32 cellular contexts compared by ENCODE assay signal in the genomic region with DNA sequence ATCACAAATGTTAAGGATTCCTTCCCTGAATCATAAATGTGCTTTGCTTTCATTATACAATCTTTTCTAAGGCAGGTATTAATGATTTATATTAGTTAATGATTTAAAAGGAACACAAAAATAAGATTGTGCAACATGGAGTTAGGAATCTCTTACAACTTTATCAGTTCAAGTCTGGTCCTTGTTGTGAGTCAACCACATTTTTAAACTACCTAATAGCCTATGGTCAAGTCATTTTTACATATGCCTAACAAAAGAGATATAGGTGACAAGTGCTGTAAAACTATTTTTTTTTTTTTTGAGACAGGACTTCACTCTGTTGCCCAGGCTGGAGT. TPM values are rescaled to one million over a fixed set of nuclear protein-coding genes. Genes with fewer than 3 reads are reported as not detected.
A peak's percentile ranks its signal among the peaks of the same experiment; 100 is the strongest.
DNase-seq lines count a peak whose midpoint lies in the region; ATAC-seq, FAIRE-seq and TF ChIP-seq lines count a peak whose summit lies in the region.
"Had no signal": no experiment of that assay in that cellular context is flagged by ENCODE, and none has a peak within 500 bp of the region (broad histone marks: within the 10 kb centered on the region; RNA-seq: fewer than 3 reads in every experiment).

No MANE protein-coding gene starts in this region.

- H3K4me1 ChIP-seq in heart right ventricle, result peaks cover 0 to 23% (median 7%) of the 10 kb centered on the region in 9 donors
- H3K4me1 ChIP-seq in hepatocyte (ENCODE audit: insufficient read depth), result peaks cover 20% of the 10 kb centered on the region
- peaks cover 12% of the 10 kb centered on the region for H3K4me1 ChIP-seq in mesodermal cell (ENCODE audit: control insufficient read depth, insufficient read depth, low read length, poor library complexity, severe bottlenecking)
- H3K4me1 ChIP-seq: sigmoid colon had no signal

- DNase-seq in heart right ventricle (no peak), left ventricle myocardium superior (no peak), hepatocyte (ENCODE audit: low spot score) (no peak), epidermal melanocyte (ENCODE audit: insufficient read length, low spot score) (no peak), GM19239 (ENCODE audit: insufficient read length, low spot score) (no peak), dedifferentiated amniotic fluid mesenchymal stem cell (ENCODE audit: extremely low spot score) (no peak)
- DNase-seq: 8988T; activated CD4-positive, alpha-beta T cell treated with anti-CD3 and anti-CD28 coated beads, Interleukin-2, amount 50 U/mL, for 4 hours; activated CD8-positive, alpha-beta memory T cell treated with anti-CD3 and anti-CD28 coated beads, Interleukin-2, amount 10 ng/mL, durations not matched to agents 7 days and 5 days; activated T-cell treated with anti-CD3 and anti-CD28 coated beads, Interleukin-2, amount 50 U/mL, for 4 hours; caudate nucleus; cortex of kidney; endodermal cell; foreskin melanocyte; GOT3; MM.1S; naive thymus-derived CD8-positive, alpha-beta T cell; NCI-H1417; NCI-H2081; NCI-H526; PC-3; SHP77; sigmoid colon; stimulated activated CD4-positive, alpha-beta T cell treated with anti-CD3 and anti-CD28 coated beads, Interleukin-15, amount 100 ng/mL, for 24 hours; substantia nigra; T-helper 2 cell; upper lobe of right lung had no signal

- TF ChIP-seq CTCF in heart right ventricle (IDR thresholded peaks at IDR 0.05) (no peak), hepatocyte (IDR thresholded peaks at IDR 0.05; ENCODE audit: poor library complexity) (no peak)

- intact Hi-C loops in heart right ventricle (cut with DNase I) (loop anchor here in 1 of 10 donors (10.0 kb wide), 1 partner anchor 470 kb away; no protein-coding TSS in a partner anchor), left ventricle myocardium superior (cut with micrococcal nuclease) (no loop called here)

- no peaks in the 10 kb centered on the region for H3K79me2 ChIP-seq in hepatocyte

- H3K4me3 ChIP-seq in heart right ventricle, result no peak overlapping the region
- no peak overlapping the region for H3K4me3 ChIP-seq in hepatocyte
- no peak overlapping the region for H3K4me3 ChIP-seq in mesodermal cell (ENCODE audit: extremely low read depth, insufficient read depth, low read length, poor library complexity, severe bottlenecking)
- H3K4me3 ChIP-seq: sigmoid colon, upper lobe of right lung had no signal

- H3K27ac ChIP-seq in heart right ventricle (peak overlapping the region in 8 of 10 donors; percentile 2 to 71 (median 51)), hepatocyte (peak overlapping the region; percentile 70), mesodermal cell (ENCODE audit: low read depth, low read length, severe bottlenecking) (peak overlapping the region; percentile 67)
- H3K27ac ChIP-seq: KMS-11, sigmoid colon, upper lobe of right lung had no signal

- H4K20me1 ChIP-seq in hepatocyte (ENCODE audit: insufficient read depth, poor library complexity, severe bottlenecking), result no peaks in the 10 kb centered on the region

- no peak overlapping the region for H2AFZ ChIP-seq in hepatocyte

- peak overlapping the region; percentile 56 for H3K4me2 ChIP-seq in hepatocyte
- H3K4me2 ChIP-seq: KMS-11 had no signal

- ATAC-seq in heart right ventricle, result no peak
- no peak for ATAC-seq in left ventricle myocardium superior
- ATAC-seq in HG02588 (IDR thresholded peaks at IDR 0.05; ENCODE audit: unreplicated experiment), result no peak
- ATAC-seq: activated CD4-positive, CD25-positive, alpha-beta regulatory T cell treated with anti-CD3 and anti-CD28 coated beads, Interleukin-2, amount 50 U/mL, for 24 hours; activated CD8-positive, alpha-beta memory T cell treated with anti-CD3 and anti-CD28 coated beads, Interleukin-2, amount 10 ng/mL, durations not matched to agents 7 days and 5 days; activated T-cell treated with anti-CD3 and anti-CD28 coated beads, Interleukin-2, amount 50 U/mL, for 4 hours; naive thymus-derived CD8-positive, alpha-beta T cell; PC-3; stimulated activated effector memory CD8-positive, alpha-beta T cell treated with anti-CD3 and anti-CD28 coated beads, Interleukin-12 subunit alpha, Interleukin-12 subunit beta, amount 100 ng/mL, for 72 hours had no signal

- no peak for FAIRE-seq in GM19239 (lab: Jason Lieb, UNC)

- no peaks in the 10 kb centered on the region for H3K27me3 ChIP-seq in heart right ventricle
- H3K27me3 ChIP-seq in hepatocyte, result no peaks in the 10 kb centered on the region
- H3K27me3 ChIP-seq: sigmoid colon, upper lobe of right lung had no signal

- no peaks in the 10 kb centered on the region for H3K9me2 ChIP-seq in hepatocyte (replicated peaks; ENCODE audit: insufficient read depth)

- H3K36me3 ChIP-seq in heart right ventricle, result no peaks in the 10 kb centered on the region
- no peaks in the 10 kb centered on the region for H3K36me3 ChIP-seq in hepatocyte (replicated peaks; ENCODE audit: insufficient read depth, low read depth)
- no peaks in the 10 kb centered on the region for H3K36me3 ChIP-seq in mesodermal cell (ENCODE audit: control insufficient read depth, insufficient read depth, low read length)
- H3K36me3 ChIP-seq: sigmoid colon, upper lobe of right lung had no signal

- H3K9me3 ChIP-seq in heart right ventricle, result peaks cover 0 to 4% (median 0%) of the 10 kb centered on the region in 11 donors
- no peaks in the 10 kb centered on the region for H3K9me3 ChIP-seq in hepatocyte (ENCODE audit: low read depth)
- H3K9me3 ChIP-seq in mesodermal cell (ENCODE audit: control insufficient read depth, low read length), result no peaks in the 10 kb centered on the region
- H3K9me3 ChIP-seq: sigmoid colon, upper lobe of right lung had no signal

RNA-seq across cellular contexts. Expression of gene INPP1, which starts 8.2 kb away (rescaled TPM):
- total RNA-seq in heart right ventricle (10 to 100 TPM; 10.4 to 21.5 (median 16.0) TPM), left ventricle myocardium superior (15.8 TPM), hepatocyte (11.1 and 13.0 TPM in 2 replicates)
- polyA plus RNA-seq in heart right ventricle (10 to 100 TPM; 24.7 to 29.5 TPM), hepatocyte (16.1 and 18.6 TPM in 2 replicates)
- polyA plus RNA-seq in mesodermal cell (2013, experiment 1 of 2), result 24.5 TPM
- polyA plus RNA-seq in mesodermal cell (2013, experiment 2 of 2), result 23.6 TPM

RNA-seq across cellular contexts. Expression of gene HIBCH, which starts 15.6 kb away (rescaled TPM):
- 10 to 100 TPM; 16.9 to 38.4 (median 26.8) TPM for total RNA-seq in heart right ventricle
- polyA plus RNA-seq in heart right ventricle, result 10 to 100 TPM in 1 of 2 donors, 1 to 10 TPM in 1; 7.7 to 12.0 TPM
- 24.2 TPM for total RNA-seq in left ventricle myocardium superior
- total RNA-seq in hepatocyte, result 30.9 and 34.6 TPM in 2 replicates
- 55.9 and 57.0 TPM in 2 replicates for polyA plus RNA-seq in hepatocyte
- polyA plus RNA-seq in mesodermal cell (2013, experiment 1 of 2), result 21.8 TPM
- polyA plus RNA-seq in mesodermal cell (2013, experiment 2 of 2), result 25.1 TPM
